ENCODE assay signal across 37 cellular contexts in genomic region chr4:183888564-183888963, GRCh38. TPM values are rescaled to one million over a fixed set of nuclear protein-coding genes. Genes with fewer than 3 reads are reported as not detected.
"Had no signal": no experiment of that assay in that cellular context is flagged by ENCODE, and none has a peak within 500 bp of the region (broad histone marks: within the 10 kb centered on the region; RNA-seq: fewer than 3 reads in every experiment).

No MANE protein-coding gene starts in this region.

- H3K36me3 ChIP-seq: adrenal gland had no signal

- H3K9me3 Mint-ChIP-seq: activated B cell treated with CpG ODN at 0.5 μM for 24 hours; activated CD4-positive, alpha-beta memory T cell treated with anti-CD3 and anti-CD28 coated beads, Interleukin-2, amount 10 ng/mL, durations not matched to agents 7 days and 5 days; activated naive CD4-positive, alpha-beta T cell treated with anti-CD3 and anti-CD28 coated beads, Interleukin-2, amount 50 U/mL, for 24 hours; activated naive CD8-positive, alpha-beta T cell treated with anti-CD3 and anti-CD28 coated beads, Interleukin-2, amount 10 ng/mL, durations not matched to agents 7 days and 5 days; activated T-cell treated with anti-CD3 and anti-CD28 coated beads, Interleukin-2, amount 50 U/mL, for 72 hours; activated T-helper 17 cell treated with anti-CD3 and anti-CD28 coated beads, Interleukin-2, amount 50 U/mL, for 72 hours had no signal

- H3K27ac ChIP-seq: adrenal gland, RWPE1, VCaP had no signal

- ATAC-seq: activated T-cell treated with anti-CD3 and anti-CD28 coated beads, Interleukin-2, amount 50 U/mL, for 72 hours; activated T-helper 17 cell treated with anti-CD3 and anti-CD28 coated beads, Interleukin-2, amount 50 U/mL, for 72 hours; PC-3; Right ventricle myocardium inferior had no signal

- H3K4me1 Mint-ChIP-seq: activated B cell treated with CpG ODN at 0.5 μM for 24 hours; activated CD4-positive, alpha-beta memory T cell treated with anti-CD3 and anti-CD28 coated beads, Interleukin-2, amount 10 ng/mL, durations not matched to agents 7 days and 5 days; activated naive CD4-positive, alpha-beta T cell treated with anti-CD3 and anti-CD28 coated beads, Interleukin-2, amount 50 U/mL, for 24 hours; activated naive CD8-positive, alpha-beta T cell treated with anti-CD3 and anti-CD28 coated beads, Interleukin-2, amount 10 ng/mL, durations not matched to agents 7 days and 5 days; activated T-helper 17 cell treated with anti-CD3 and anti-CD28 coated beads, Interleukin-2, amount 50 U/mL, for 72 hours; IgD-negative memory B cell had no signal

- H3K27me3 ChIP-seq: adrenal gland had no signal

- H3K4me1 ChIP-seq: adrenal gland had no signal

- H3K36me3 Mint-ChIP-seq: activated naive CD4-positive, alpha-beta T cell treated with anti-CD3 and anti-CD28 coated beads, Interleukin-2, amount 50 U/mL, for 24 hours; activated naive CD8-positive, alpha-beta T cell treated with anti-CD3 and anti-CD28 coated beads, Interleukin-2, amount 10 ng/mL, durations not matched to agents 7 days and 5 days; brain had no signal

- H3K4me3 ChIP-seq: adrenal gland had no signal

- H3K27me3 Mint-ChIP-seq: brain had no signal

- H3K27ac Mint-ChIP-seq: activated B cell treated with CpG ODN at 0.5 μM for 24 hours; activated CD4-positive, alpha-beta memory T cell treated with anti-CD3 and anti-CD28 coated beads, Interleukin-2, amount 10 ng/mL, durations not matched to agents 7 days and 5 days; activated naive CD4-positive, alpha-beta T cell treated with anti-CD3 and anti-CD28 coated beads, Interleukin-2, amount 50 U/mL, for 24 hours; activated naive CD8-positive, alpha-beta T cell treated with anti-CD3 and anti-CD28 coated beads, Interleukin-2, amount 10 ng/mL, durations not matched to agents 7 days and 5 days; activated T-cell treated with anti-CD3 and anti-CD28 coated beads, Interleukin-2, amount 50 U/mL, for 72 hours; activated T-helper 17 cell treated with anti-CD3 and anti-CD28 coated beads, Interleukin-2, amount 50 U/mL, for 72 hours; IgD-negative memory B cell had no signal

- DNase-seq: activated B cell treated with CpG ODN at 0.5 μM for 24 hours; activated CD4-positive, alpha-beta memory T cell treated with anti-CD3 and anti-CD28 coated beads, Interleukin-2, amount 10 ng/mL, durations not matched to agents 7 days and 5 days; activated CD4-positive, alpha-beta T cell treated with anti-CD3 and anti-CD28 coated beads for 1 hour; activated CD4-positive, alpha-beta T cell treated with anti-CD3 and anti-CD28 coated beads for 48 hours; activated gamma-delta T cell; activated naive CD4-positive, alpha-beta T cell treated with Interleukin-2 at 50 U/mL for 16 hours; activated naive CD8-positive, alpha-beta T cell treated with anti-CD3 and anti-CD28 coated beads, Interleukin-2, amount 10 ng/mL, durations not matched to agents 7 days and 5 days; activated T-cell treated with anti-CD3 and anti-CD28 coated beads, Interleukin-2, amount 50 U/mL, for 1 hour; activated T-cell treated with anti-CD3 and anti-CD28 coated beads, Interleukin-2, amount 50 U/mL, for 72 hours; adrenal gland; caudate nucleus; cerebellar nuclear complex; Karpas-422; KBM-7; NCI-H1105; NCI-H1436 treated with DMSO at 0.1 percent for 48 hours; NCI-H1694 treated with DMSO at 0.1 percent for 48 hours; NCI-H2029; NCI-H2171 treated with DMSO at 0.1 percent for 48 hours; NCI-H510A; NCI-H526; NCI-H748 treated with DMSO at 0.1 percent for 48 hours; NK-92 treated with Interleukin-12 subunit alpha and Interleukin-12 subunit beta, amount 100 ng/mL, for 24 hours; PC-3; SIG-M5; SW 1271; T-helper 1 cell; T-helper 2 cell; T-helper 9 cell had no signal

- H3K9me3 ChIP-seq: adrenal gland had no signal

- H3K4me3 Mint-ChIP-seq: activated B cell treated with CpG ODN at 0.5 μM for 24 hours; activated CD4-positive, alpha-beta memory T cell treated with anti-CD3 and anti-CD28 coated beads, Interleukin-2, amount 10 ng/mL, durations not matched to agents 7 days and 5 days; activated naive CD4-positive, alpha-beta T cell treated with anti-CD3 and anti-CD28 coated beads, Interleukin-2, amount 50 U/mL, for 24 hours; activated naive CD8-positive, alpha-beta T cell treated with anti-CD3 and anti-CD28 coated beads, Interleukin-2, amount 10 ng/mL, durations not matched to agents 7 days and 5 days; activated T-cell treated with anti-CD3 and anti-CD28 coated beads, Interleukin-2, amount 50 U/mL, for 72 hours; activated T-helper 17 cell treated with anti-CD3 and anti-CD28 coated beads, Interleukin-2, amount 50 U/mL, for 72 hours; IgD-negative memory B cell had no signal

RNA-seq across cellular contexts. Expression of gene STOX2, which starts 16.5 kb away (rescaled TPM):
- total RNA-seq: activated B cell treated with CpG ODN at 0.5 μM for 24 hours; activated CD4-positive, alpha-beta memory T cell treated with anti-CD3 and anti-CD28 coated beads, Interleukin-2, amount 10 ng/mL, durations not matched to agents 7 days and 5 days; activated CD8-positive, alpha-beta memory T cell treated with anti-CD3 and anti-CD28 coated beads for 36 hours; activated naive CD8-positive, alpha-beta T cell treated with anti-CD3 and anti-CD28 coated beads, Interleukin-2, amount 10 ng/mL, durations not matched to agents 7 days and 5 days; activated T-helper 17 cell treated with anti-CD3 and anti-CD28 coated beads, Interleukin-2, amount 50 U/mL, for 72 hours had no signal
